ENCODE assay signal across 9 cellular contexts in genomic region chr10:110861930-110862677, GRCh38. TPM values are rescaled to one million over a fixed set of nuclear protein-coding genes. Genes with fewer than 3 reads are reported as not detected.
DNase-seq lines count a peak whose midpoint lies in the region; ATAC-seq and TF ChIP-seq lines count a peak whose summit lies in the region.
"Had no signal": no experiment of that assay in that cellular context is flagged by ENCODE, and none has a peak within 500 bp of the region (broad histone marks: within the 10 kb centered on the region; RNA-seq: fewer than 3 reads in every experiment).

No MANE protein-coding gene starts in this region.

- H3K9me3 ChIP-seq in esophagus (ENCODE audit: control insufficient read depth in 2 of 2, insufficient read depth in 1 of 2, low read depth in 1 of 2, low read length in 1 of 2), result no peaks in the 10 kb centered on the region
- no peaks in the 10 kb centered on the region for H3K9me3 ChIP-seq in spleen

- intact Hi-C loops in spleen (cut with DNase I; ENCODE audit: low total_unique reads), result no loop called here

- H3K4me1 ChIP-seq in esophagus (ENCODE audit: control insufficient read depth in 2 of 2, insufficient read depth in 2 of 2, low read length in 1 of 2) (peaks cover 9 to 32% of the 10 kb centered on the region in 2 donors), spleen (peaks cover 91 to 100% (median 99%) of the 10 kb centered on the region in 6 donors)

- H3K4me1 Mint-ChIP-seq in HFFc6 (ENCODE audit: low read depth), result peaks cover 57% of the 10 kb centered on the region

- H3K27me3 ChIP-seq in esophagus (ENCODE audit: control insufficient read depth in 1 of 2, insufficient read depth in 2 of 2, low read length in 2 of 2), result no peaks in the 10 kb centered on the region
- H3K27me3 ChIP-seq in spleen (replicated peaks in 1 of 7), result no peaks in the 10 kb centered on the region

- no peaks in the 10 kb centered on the region; the same call in 1 of the 2 replicates for H3K27me3 Mint-ChIP-seq in HFFc6 (ENCODE audit: insufficient read depth)

- H3K4me3 Mint-ChIP-seq in HFFc6, result no peak overlapping the region

- H3K27ac Mint-ChIP-seq in HFFc6, result no peak overlapping the region

- no peak for ATAC-seq in HG02852 (IDR thresholded peaks at IDR 0.05; ENCODE audit: unreplicated experiment)

- 47 to 66% methylated on average over 6 of the region's 6 CpGs for WGBS in esophagus, 2 donors
- WGBS in spleen, 5 donors, result 49 to 76% (median 57%) methylated on average over 5 to 6 of the region's 6 CpGs

- H3K36me3 Mint-ChIP-seq in HFFc6 (ENCODE audit: low read depth), result no peaks in the 10 kb centered on the region

- H3K27ac ChIP-seq in RWPE1 (peak overlapping the region; percentile 76), esophagus (ENCODE audit: low read depth in 2 of 2, low read length in 1 of 2) (peak overlapping the region; percentile 69 to 85), spleen (peak overlapping the region; percentile 82 to 100 (median 99))

- DNase-seq in HFFc6, result peak; percentile 15
- peak; percentile 77 for DNase-seq in RWPE1 (ENCODE audit: low spot score)
- no peak for DNase-seq in spleen
- no peak for DNase-seq in DMS114 treated with DMSO at 0.1 percent for 48 hours (lab: John Stamatoyannopoulos, UW; ENCODE audit: unreplicated experiment)
- no peak for DNase-seq in NCI-H526 treated with DMSO at 0.1 percent for 48 hours (lab: John Stamatoyannopoulos, UW)
- DNase-seq: activated effector memory CD4-positive, alpha-beta T cell treated with anti-CD3 and anti-CD28 coated beads, Interleukin-2, amount 50 U/mL, for 16 hours; NCI-H69 had no signal

- no peak for TF ChIP-seq POLR2A in spleen (IDR thresholded peaks at IDR 0.05)

- no peaks in the 10 kb centered on the region for H3K9me3 Mint-ChIP-seq in HFFc6

- POLR2A ChIA-PET in RWPE1 (lab: Yijun Ruan, JAX; ENCODE audit: low non-redundant PET), result interaction anchor here (1.0 kb wide), 1 partner anchor 9 kb away, joined by 4 read pairs; the partner anchor contains the start of gene PDCD4

- TF ChIP-seq CTCF in HFFc6 (IDR thresholded peaks at IDR 0.05), result no peak
- no peak for TF ChIP-seq CTCF in RWPE1 (conservative IDR thresholded peaks at IDR 0.05; ENCODE audit: low read depth)
- no peak for TF ChIP-seq CTCF in spleen (IDR thresholded peaks at IDR 0.05 in 8 of 11, conservative IDR thresholded peaks at IDR 0.05 in 3 of 11)

- H3K36me3 ChIP-seq in esophagus (ENCODE audit: control insufficient read depth in 2 of 2, insufficient read depth in 2 of 2, low read length in 1 of 2), result no peaks in the 10 kb centered on the region
- H3K36me3 ChIP-seq in spleen, result no peaks in the 10 kb centered on the region

- H3K4me3 ChIP-seq in esophagus (ENCODE audit: low read depth in 1 of 2, low read length in 2 of 2) (no peak overlapping the region), spleen (peak overlapping the region in 1 of 8 donors; percentile 30)

- CTCF ChIA-PET in RWPE1 (lab: Yijun Ruan, JAX), result no interaction called here

RNA-seq across cellular contexts. Expression of gene PDCD4, which starts 9.6 kb away (rescaled TPM):
- total RNA-seq in HFFc6 (2021; fragmentation: NEBNext Ultra II Directional; extraction: Animal tissue kit (Norgen Biotek cat#: 25700)), result 10 to 100 TPM; 56.0 to 85.6 (median 72.8) TPM
- polyA plus RNA-seq in esophagus (100 to 1,000 TPM; 116 to 203 TPM), spleen (100 to 1,000 TPM; 121 to 204 (median 176) TPM)
- 100 to 1,000 TPM; 128 to 201 (median 146) TPM for total RNA-seq in spleen

RNA-seq across cellular contexts. Expression of gene BBIP1, which starts 56.9 kb away (rescaled TPM):
- total RNA-seq in HFFc6 (2021; fragmentation: NEBNext Ultra II Directional; extraction: Animal tissue kit (Norgen Biotek cat#: 25700)), result 10 to 100 TPM; 28.5 to 36.1 (median 31.2) TPM
- 10 to 100 TPM; 10.9 to 14.7 TPM for polyA plus RNA-seq in esophagus
- total RNA-seq in spleen, result 10 to 100 TPM; 20.7 to 40.0 (median 34.4) TPM
- polyA plus RNA-seq in spleen, result 10 to 100 TPM; 22.3 to 27.5 (median 22.5) TPM

RNA-seq across cellular contexts. Expression of gene SHOC2, which starts 57.3 kb away (rescaled TPM):
- 10 to 100 TPM; 48.9 to 61.1 (median 56.6) TPM for total RNA-seq in HFFc6 (2021; fragmentation: NEBNext Ultra II Directional; extraction: Animal tissue kit (Norgen Biotek cat#: 25700))
- polyA plus RNA-seq in esophagus, result 10 to 100 TPM; 15.3 to 16.6 TPM
- total RNA-seq in spleen, result 10 to 100 TPM; 60.6 to 80.4 (median 72.2) TPM
- polyA plus RNA-seq in spleen, result 10 to 100 TPM; 17.6 to 24.5 (median 20.5) TPM

Comparison
In these comparisons a context has a peak if more than half of its experiments do, and no peak if none do; other contexts are left out.
1. DNase-seq: peak in HFFc6 (single experiment) and RWPE1 (single experiment); none in spleen (single experiment), DMS114 treated with DMSO at 0.1 percent for 48 hours (single experiment) and NCI-H526 treated with DMSO at 0.1 percent for 48 hours (single experiment).
2. Peak in every context shown above with its lines, with median percentiles within 50 percentile points of each other: H3K27ac ChIP-seq.